Comparison of ENCODE assay signal across 8 cellular contexts in the genomic region with DNA sequence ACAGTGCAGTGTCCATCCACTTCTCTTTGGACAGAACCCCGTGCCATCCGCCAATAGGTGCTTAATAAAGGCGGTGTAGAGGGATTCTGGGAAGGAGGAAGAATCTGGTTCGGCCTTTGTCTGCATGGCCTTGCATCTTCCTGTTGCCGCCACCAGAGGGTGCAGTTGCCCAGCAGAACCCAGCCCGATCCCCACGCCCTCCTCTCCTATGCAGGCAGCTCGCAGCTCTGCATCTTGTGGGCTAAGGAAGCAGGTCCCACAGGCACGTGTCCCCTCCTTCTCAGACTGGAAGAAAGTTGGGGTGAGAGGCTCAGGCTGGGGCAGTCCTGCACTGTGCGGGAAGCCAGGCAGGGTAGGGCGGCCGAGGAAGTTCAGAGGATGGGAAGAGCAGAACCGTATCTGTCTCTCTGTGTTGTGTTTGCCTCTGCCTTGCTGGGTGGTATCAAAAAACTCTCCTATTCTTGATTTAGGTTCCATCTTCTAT. TPM values are rescaled to one million over a fixed set of nuclear protein-coding genes. Genes with fewer than 3 reads are reported as not detected.
DNase-seq lines count a peak whose midpoint lies in the region; ATAC-seq and TF ChIP-seq lines count a peak whose summit lies in the region.

No MANE protein-coding gene starts in this region.

- TF ChIP-seq CTCF in activated B cell treated with CpG ODN at 0.5 μM for 24 hours (IDR thresholded peaks at IDR 0.05), result peak; percentile 34

- peak overlapping the region; percentile 12 for H3K27ac ChIP-seq in caudate nucleus (ENCODE audit: low read depth, low read length)

- no peak overlapping the region for H3K4me3 Mint-ChIP-seq in activated B cell treated with CpG ODN at 0.5 μM for 24 hours

- no peak overlapping the region for H3K27ac Mint-ChIP-seq in activated B cell treated with CpG ODN at 0.5 μM for 24 hours

- no peaks in the 10 kb centered on the region for H3K27me3 Mint-ChIP-seq in activated B cell treated with CpG ODN at 0.5 μM for 24 hours

- H3K36me3 Mint-ChIP-seq in activated B cell treated with CpG ODN at 0.5 μM for 24 hours (ENCODE audit: low read depth), result no peaks in the 10 kb centered on the region

- peak; percentile 67 for ATAC-seq in HG02763 (IDR thresholded peaks at IDR 0.05; ENCODE audit: unreplicated experiment)
- ATAC-seq in activated B cell treated with CpG ODN at 0.5 μM for 24 hours (ENCODE audit: low read depth), result peak; percentile 88
- ATAC-seq in left colon, result peak; percentile 98
- ATAC-seq in HG03571 (IDR thresholded peaks at IDR 0.05; ENCODE audit: unreplicated experiment), result no peak

- DNase-seq in GF-D8 (lab: John Stamatoyannopoulos, UW) (peak; percentile 32), NCI-H2196 (lab: John Stamatoyannopoulos, UW; ENCODE audit: unreplicated experiment) (peak; percentile 78), activated B cell treated with CpG ODN at 0.5 μM for 24 hours (peak; percentile 57), caudate nucleus (lab: John Stamatoyannopoulos, UW) (peak in 58 of 61 donors; percentile 33 to 93 (median 73)), left colon (peak; percentile 71 to 80)
- DNase-seq in stimulated activated CD4-positive, alpha-beta T cell treated with anti-CD3 and anti-CD28 coated beads, Interleukin-4, amount 100 ng/mL, for 1 hour, result peak; percentile 69

- H3K9me3 Mint-ChIP-seq in activated B cell treated with CpG ODN at 0.5 μM for 24 hours, result no peaks in the 10 kb centered on the region

- H3K4me1 Mint-ChIP-seq in activated B cell treated with CpG ODN at 0.5 μM for 24 hours, result peaks cover 4% of the 10 kb centered on the region

- CTCF ChIA-PET in activated B cell treated with CpG ODN at 0.5 μM for 24 hours (lab: Charles Lee), result interaction anchor here (0.7 to 6.6 kb wide), 12 partner anchors 14 to 414 kb away, joined by 3 to 91 read pairs (median 4); no protein-coding TSS in a partner anchor

- intact Hi-C loops in activated B cell treated with CpG ODN at 0.5 μM for 24 hours (cut with micrococcal nuclease), result loop anchor here (1.0 kb wide), 4 partner anchors 145 to 413 kb away; no protein-coding TSS in a partner anchor
- intact Hi-C loops in left colon (cut with DNase I, micrococcal nuclease), result loop anchor here (2.0 to 10.0 kb wide), 3 partner anchors 143 to 235 kb away; no protein-coding TSS in a partner anchor

- POLR2A ChIA-PET in activated B cell treated with CpG ODN at 0.5 μM for 24 hours (lab: Charles Lee), result no interaction called here

RNA-seq across cellular contexts. Expression of gene NAV1, which starts 20.8 kb away (rescaled TPM):
- 2.0 and 2.3 TPM in 2 replicates for total RNA-seq in activated B cell treated with CpG ODN at 0.5 μM for 24 hours
- 10 to 100 TPM; 13.6 to 25.1 TPM for total RNA-seq in left colon

RNA-seq across cellular contexts. Expression of gene CSRP1, which starts 52.8 kb away (rescaled TPM):
- total RNA-seq in activated B cell treated with CpG ODN at 0.5 μM for 24 hours, result 29.0 and 29.5 TPM in 2 replicates
- total RNA-seq in left colon, result 100 to 1,000 TPM; 131 to 355 TPM
